ENCODE assay signal across 25 cellular contexts in genomic region chr10:105146436-105146835, GRCh38.
"Had no signal": no experiment of that assay in that cellular context is flagged by ENCODE, and none has a peak within 500 bp of the region (broad histone marks: within the 10 kb centered on the region; RNA-seq: fewer than 3 reads in every experiment).

No MANE protein-coding gene starts in this region.

- H3K27ac Mint-ChIP-seq: activated CD8-positive, alpha-beta T cell treated with anti-CD3 and anti-CD28 coated beads for 36 hours; activated naive CD8-positive, alpha-beta T cell; T-helper 1 cell treated with Interleukin-12 subunit alpha and Interleukin-12 subunit beta and Interleukin-4 antibody, amounts not matched to agents 30 μg/mL and 1 μg/mL, for 36 hours had no signal

- H3K27me3 Mint-ChIP-seq: activated CD8-positive, alpha-beta T cell treated with anti-CD3 and anti-CD28 coated beads for 36 hours; central memory CD8-positive, alpha-beta T cell had no signal

- H3K4me1 Mint-ChIP-seq: central memory CD8-positive, alpha-beta T cell had no signal

- H3K9me3 Mint-ChIP-seq: activated CD8-positive, alpha-beta T cell treated with anti-CD3 and anti-CD28 coated beads for 36 hours; T-helper 1 cell treated with Interleukin-12 subunit alpha and Interleukin-12 subunit beta and Interleukin-4 antibody, amounts not matched to agents 30 μg/mL and 1 μg/mL, for 36 hours had no signal

- H3K4me3 Mint-ChIP-seq: activated CD8-positive, alpha-beta T cell treated with anti-CD3 and anti-CD28 coated beads for 36 hours; activated naive CD8-positive, alpha-beta T cell; central memory CD8-positive, alpha-beta T cell; T-helper 1 cell treated with Interleukin-12 subunit alpha and Interleukin-12 subunit beta and Interleukin-4 antibody, amounts not matched to agents 30 μg/mL and 1 μg/mL, for 36 hours had no signal

- DNase-seq: activated CD4-positive, alpha-beta T cell treated with anti-CD3 and anti-CD28 coated beads for 4 hours; activated CD8-positive, alpha-beta memory T cell treated with anti-CD3 and anti-CD28 coated beads, Interleukin-2, amount 50 U/mL, for 4 hours; activated CD8-positive, alpha-beta T cell treated with anti-CD3 and anti-CD28 coated beads for 36 hours; activated effector memory CD4-positive, alpha-beta T cell treated with anti-CD3 and anti-CD28 coated beads, Interleukin-2, amount 50 U/mL, for 16 hours; activated naive CD4-positive, alpha-beta T cell treated with Interleukin-2 at 50 U/mL for 16 hours; activated T-cell treated with anti-CD3 and anti-CD28 coated beads, Interleukin-2, amount 50 U/mL, for 1 hour; amygdala; body of pancreas; Kasumi-1; KBM-7; NCI-H1092; NCI-H1417; NCI-H1694; NCI-H2029; NCI-H2107; NCI-H2171 treated with DMSO at 0.1 percent for 48 hours; NCI-H226; NCI-H526 treated with DMSO at 0.1 percent for 48 hours; NCI-H82; SHP77 treated with DMSO at 0.1 percent for 48 hours had no signal

- ATAC-seq: activated CD4-positive, CD25-positive, alpha-beta regulatory T cell treated with anti-CD3 and anti-CD28 coated beads, Interleukin-2, amount 50 U/mL, for 24 hours; activated CD8-positive, alpha-beta T cell treated with anti-CD3 and anti-CD28 coated beads for 36 hours; body of pancreas; Panc1 had no signal

- H3K4me3 ChIP-seq: body of pancreas had no signal
